17 cellular contexts compared by ENCODE assay signal in the genomic region with DNA sequence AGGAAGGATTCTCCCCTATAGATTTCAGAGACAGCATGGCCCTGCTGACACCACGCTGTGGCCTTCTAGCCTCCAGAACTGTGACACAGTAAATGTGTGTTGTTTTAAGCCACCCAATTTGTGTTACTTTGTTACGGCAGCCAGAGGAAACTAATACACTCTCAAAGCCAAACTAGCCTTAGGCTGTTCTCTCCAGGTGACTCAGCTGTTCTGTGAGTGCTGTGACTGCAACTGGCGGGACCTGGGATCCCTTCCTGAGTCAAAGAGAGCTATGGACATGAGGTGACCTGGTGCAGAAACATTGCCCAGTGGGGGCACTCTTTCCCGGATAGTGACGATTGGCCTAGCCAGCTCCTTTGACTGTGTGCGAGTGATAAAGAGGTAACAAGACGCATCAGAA. TPM values are rescaled to one million over a fixed set of nuclear protein-coding genes. Genes with fewer than 3 reads are reported as not detected.
DNase-seq lines count a peak whose midpoint lies in the region; TF ChIP-seq lines count a peak whose summit lies in the region.
"Had no signal": no experiment of that assay in that cellular context is flagged by ENCODE, and none has a peak within 500 bp of the region (broad histone marks: within the 10 kb centered on the region; RNA-seq: fewer than 3 reads in every experiment).

No MANE protein-coding gene starts in this region.

- H3K27me3 Mint-ChIP-seq in MCF 10A (ENCODE audit: insufficient read depth, unreplicated experiment) = no peaks in the 10 kb centered on the region

- no TSS peak for BruUV-seq in MCF 10A (replicated peaks; lab: Mats Ljungman, UMichigan)

- H2BK12ac ChIP-seq in mesenchymal stem cell (ENCODE audit: low read length in 2 of 2) = peak overlapping the region; percentile 49 to 57

- no peak for TF ChIP-seq POLR2A in breast epithelium (IDR thresholded peaks at IDR 0.05)

- H4K91ac ChIP-seq in mesenchymal stem cell (ENCODE audit: low read length) = no peak overlapping the region

- no peak overlapping the region for H2BK120ac ChIP-seq in mesenchymal stem cell (ENCODE audit: low read depth, low read length)

- peak overlapping the region; percentile 47 for H4K8ac ChIP-seq in mesenchymal stem cell (ENCODE audit: low read length)

- H3K27me3 ChIP-seq in breast epithelium (no peaks in the 10 kb centered on the region), mesenchymal stem cell (ENCODE audit: control insufficient read depth in 1 of 2, insufficient read depth in 1 of 2, low read length in 2 of 2) (no peaks in the 10 kb centered on the region)
- H3K27me3 ChIP-seq in effector memory CD4-positive, alpha-beta T cell (replicated peaks; ENCODE audit: control insufficient read depth, insufficient read depth, low read length, poor library complexity, severe bottlenecking) = no peaks in the 10 kb centered on the region

- no peak overlapping the region for H3K4me2 ChIP-seq in mesenchymal stem cell (ENCODE audit: low read length, poor library complexity, severe bottlenecking)

- DNase-seq in MCF 10A (ENCODE audit: unreplicated experiment) (peak; percentile 18), breast epithelium (ENCODE audit: low spot score in 2 of 2) (no peak), RKO (ENCODE audit: low spot score) (peak; percentile 5), epithelial cell of esophagus (ENCODE audit: low read depth) (peak; percentile 51), mesenchymal stem cell (no peak), HCEC 1CT (no peak)
- DNase-seq in effector memory CD4-positive, alpha-beta T cell = no peak
- no peak for DNase-seq in stimulated activated CD4-positive, alpha-beta T cell treated with anti-CD3 and anti-CD28 coated beads, Interleukin-4, amount 100 ng/mL, for 24 hours
- DNase-seq: Caco-2, GOT3, IMR-90, NCI-H146, NCI-H2081 treated with DMSO at 0.1 percent for 48 hours, NCI-H524 treated with DMSO at 0.1 percent for 48 hours, OCI-M1 had no signal

- H3K4me3 ChIP-seq in breast epithelium (no peak overlapping the region), epithelial cell of esophagus (ENCODE audit: low read length) (no peak overlapping the region), mesenchymal stem cell (ENCODE audit: insufficient read depth in 1 of 2, low read depth in 1 of 2, low read length in 2 of 2) (no peak overlapping the region)
- no peak overlapping the region for H3K4me3 ChIP-seq in effector memory CD4-positive, alpha-beta T cell (ENCODE audit: insufficient read depth, low read depth, low read length, poor library complexity, severe bottlenecking)

- 96% methylated on average over 7 of the region's 7 CpGs for WGBS in mesenchymal stem cell

- no peaks in the 10 kb centered on the region for H3K36me3 Mint-ChIP-seq in MCF 10A (ENCODE audit: insufficient read depth, unreplicated experiment)
- H3K36me3 Mint-ChIP-seq: CD14-positive monocyte had no signal

- peak overlapping the region in 1 of 2 experiments; percentile 60 for H3K18ac ChIP-seq in mesenchymal stem cell (ENCODE audit: low read depth in 1 of 2, low read length in 2 of 2)

- no peak overlapping the region for H3K14ac ChIP-seq in mesenchymal stem cell (ENCODE audit: low read length in 2 of 2)

- H3K9ac ChIP-seq in mesenchymal stem cell (ENCODE audit: low read length) = no peak overlapping the region

- H3K4me1 ChIP-seq in breast epithelium (no peaks in the 10 kb centered on the region), mesenchymal stem cell (ENCODE audit: control insufficient read depth, insufficient read depth, low read depth, low read length) (peaks cover 4% of the 10 kb centered on the region)
- no peaks in the 10 kb centered on the region for H3K4me1 ChIP-seq in effector memory CD4-positive, alpha-beta T cell (ENCODE audit: control insufficient read depth, insufficient read depth, low read length, poor library complexity, severe bottlenecking)

- intact Hi-C loops in MCF 10A (cut with micrococcal nuclease) = loop anchor here (5.0 kb wide), 1 partner anchor 44 kb away; a partner anchor contains a TSS
- intact Hi-C loops in breast epithelium (cut with DNase I; ENCODE audit: low total_unique reads) = no loop called here

- H2AFZ ChIP-seq in mesenchymal stem cell (ENCODE audit: low read depth, low read length) = no peak overlapping the region

- H3K9me3 ChIP-seq in breast epithelium (no peaks in the 10 kb centered on the region), mesenchymal stem cell (ENCODE audit: control insufficient read depth, low read length) (no peaks in the 10 kb centered on the region)
- H3K9me3 ChIP-seq in effector memory CD4-positive, alpha-beta T cell (ENCODE audit: control insufficient read depth, low read length) = no peaks in the 10 kb centered on the region
- H3K9me3 ChIP-seq: Caco-2 had no signal

- no peak overlapping the region for H2AK5ac ChIP-seq in mesenchymal stem cell (ENCODE audit: low read length, severe bottlenecking)

- POLR2A ChIA-PET in MCF 10A (lab: Yijun Ruan, JAX) = no interaction called here

- no peaks in the 10 kb centered on the region for H3K36me3 ChIP-seq in breast epithelium
- no peaks in the 10 kb centered on the region for H3K36me3 ChIP-seq in mesenchymal stem cell (ENCODE audit: control insufficient read depth in 1 of 2, insufficient read depth in 2 of 2, low read depth in 1 of 2, low read length in 2 of 2)
- H3K36me3 ChIP-seq in effector memory CD4-positive, alpha-beta T cell (ENCODE audit: control insufficient read depth, insufficient read depth, low read length) = no peaks in the 10 kb centered on the region

- H2BK15ac ChIP-seq in mesenchymal stem cell (ENCODE audit: low read depth, poor library complexity, severe bottlenecking) = no peak overlapping the region

- peaks cover 5% of the 10 kb centered on the region for H3K4me1 Mint-ChIP-seq in MCF 10A (ENCODE audit: insufficient read depth, unreplicated experiment)
- H3K4me1 Mint-ChIP-seq: CD14-positive monocyte had no signal

- peaks cover 8% of the 10 kb centered on the region for H3K9me3 Mint-ChIP-seq in MCF 10A (ENCODE audit: unreplicated experiment)
- H3K9me3 Mint-ChIP-seq: CD14-positive monocyte had no signal

- H3K79me1 ChIP-seq in mesenchymal stem cell (replicated peaks; ENCODE audit: low read length, poor library complexity, severe bottlenecking) = no peaks in the 10 kb centered on the region

- CTCF ChIA-PET in MCF 10A (lab: Yijun Ruan, JAX) = interaction anchor here (0.8 kb wide), 1 partner anchor 9 kb away, joined by 3 read pairs; no protein-coding TSS in a partner anchor

- no peak overlapping the region for H2BK5ac ChIP-seq in mesenchymal stem cell (ENCODE audit: low read depth, low read length, poor library complexity, severe bottlenecking)

- H3K4ac ChIP-seq in mesenchymal stem cell (ENCODE audit: low read depth in 1 of 2, low read length in 2 of 2) = no peak overlapping the region

- no peak overlapping the region for H3K4me3 Mint-ChIP-seq in MCF 10A (ENCODE audit: unreplicated experiment)
- H3K4me3 Mint-ChIP-seq: CD14-positive monocyte had no signal

- H3K27ac Mint-ChIP-seq in MCF 10A (ENCODE audit: low read depth, unreplicated experiment) = no peak overlapping the region
- H3K27ac Mint-ChIP-seq: CD14-positive monocyte had no signal

- no peak overlapping the region for H3K23ac ChIP-seq in mesenchymal stem cell (ENCODE audit: low read length in 2 of 2)

- TF ChIP-seq CTCF in MCF 10A (IDR thresholded peaks at IDR 0.05; ENCODE audit: unreplicated experiment) = no peak
- no peak for TF ChIP-seq CTCF in breast epithelium (IDR thresholded peaks at IDR 0.05)
- TF ChIP-seq CTCF in epithelial cell of esophagus (IDR thresholded peaks at IDR 0.05; ENCODE audit: insufficient read depth, low read depth, low read length, missing control alignments) = no peak

- H3K27ac ChIP-seq in breast epithelium (no peak overlapping the region), mesenchymal stem cell (ENCODE audit: low read length, poor library complexity, severe bottlenecking) (no peak overlapping the region)
- H3K27ac ChIP-seq in effector memory CD4-positive, alpha-beta T cell (ENCODE audit: insufficient read depth, low read length, poor library complexity, severe bottlenecking) = no peak overlapping the region
- H3K27ac ChIP-seq: 22Rv1 had no signal

RNA-seq across cellular contexts. Expression of a gene that starts 14.0 kb away (rescaled TPM):
- total RNA-seq in MCF 10A (2022) (not detected in 2 replicates), breast epithelium (not detected)
- polyA plus RNA-seq in mesenchymal stem cell (2013, experiment 1 of 2) = not detected
- not detected for polyA plus RNA-seq in mesenchymal stem cell (2013, experiment 2 of 2)
- total RNA-seq: Caco-2, IMR-90 had no signal
- polyA plus RNA-seq: CD14-positive monocyte, IMR-90 had no signal

RNA-seq across cellular contexts. Expression of a gene that starts 43.8 kb away (rescaled TPM):
- total RNA-seq in MCF 10A (2022) (13.6 and 17.2 TPM in 2 replicates), breast epithelium (10 to 100 TPM; 12.6 to 39.2 (median 34.1) TPM)
- polyA plus RNA-seq in mesenchymal stem cell (2013, experiment 1 of 2) = 28.3 TPM
- 29.1 TPM for polyA plus RNA-seq in mesenchymal stem cell (2013, experiment 2 of 2)

Comparison
In these comparisons a context has a peak if more than half of its experiments do, and no peak if none do; other contexts are left out.
1. DNase-seq: peak in MCF 10A (single experiment), RKO (single experiment) and epithelial cell of esophagus (single experiment); none in breast epithelium (0 of 2), mesenchymal stem cell (single experiment), effector memory CD4-positive, alpha-beta T cell (0 of 3), HCEC 1CT (single experiment) and stimulated activated CD4-positive, alpha-beta T cell treated with anti-CD3 and anti-CD28 coated beads, Interleukin-4, amount 100 ng/mL, for 24 hours (single experiment).